Comparison of ENCODE assay signal across 8 cellular contexts in genomic region chr12:25194722-25195055, GRCh38. TPM values are rescaled to one million over a fixed set of nuclear protein-coding genes. Genes with fewer than 3 reads are reported as not detected.
DNase-seq lines count a peak whose midpoint lies in the region; ATAC-seq, FAIRE-seq and TF ChIP-seq lines count a peak whose summit lies in the region.

No MANE protein-coding gene starts in this region.

- POLR2A ChIA-PET in RWPE1 (lab: Yijun Ruan, JAX; ENCODE audit: low non-redundant PET): no interaction called here

- CTCF ChIA-PET in RWPE1 (lab: Yijun Ruan, JAX): interaction anchor here (0.9 kb wide), 1 partner anchor 19 kb away, joined by 3 read pairs; no protein-coding TSS in a partner anchor

- FAIRE-seq in GM12892 (lab: Jason Lieb, UNC): no peak

- H3K4me3 ChIP-seq in fibroblast of mammary gland (ENCODE audit: control insufficient read depth, low read depth, low read length) (peak overlapping the region; percentile 79), retinal pigment epithelial cell (ENCODE audit: low read length) (peak overlapping the region; percentile 82)

- no peak for TF ChIP-seq POLR2A in GM12892 (IDR thresholded peaks at IDR 0.05; ENCODE audit: low read depth, low read length)

- H3K27ac ChIP-seq in RWPE1: peak overlapping the region; percentile 77; the same call in 1 of the 2 replicates

- no peak for TF ChIP-seq CTCF in RWPE1 (conservative IDR thresholded peaks at IDR 0.05; ENCODE audit: low read depth)
- TF ChIP-seq CTCF in fibroblast of mammary gland (conservative IDR thresholded peaks at IDR 0.05; ENCODE audit: control insufficient read depth, insufficient read depth, low read depth, low read length): no peak
- TF ChIP-seq CTCF in retinal pigment epithelial cell (conservative IDR thresholded peaks at IDR 0.05; ENCODE audit: low read depth, low read length): no peak

- peak; percentile 11 for DNase-seq in GM12892 (ENCODE audit: insufficient read length)
- DNase-seq in RWPE1 (ENCODE audit: low spot score): no peak
- DNase-seq in fibroblast of mammary gland (ENCODE audit: low read depth): no peak
- DNase-seq in retinal pigment epithelial cell (ENCODE audit: low read depth): no peak
- DNase-seq in NCI-H82 (lab: John Stamatoyannopoulos, UW): no peak
- no peak for DNase-seq in stimulated activated naive CD4-positive, alpha-beta T cell (lab: John Stamatoyannopoulos, UW)
- DNase-seq in NCI-H187 treated with DMSO at 0.1 percent for 48 hours (lab: John Stamatoyannopoulos, UW): no peak

- no peak for ATAC-seq in GM19035 (IDR thresholded peaks at IDR 0.05; ENCODE audit: unreplicated experiment)

RNA-seq across cellular contexts. Expression of gene DNAI7, which starts 0.3 kb away (rescaled TPM):
- not detected for polyA plus RNA-seq in GM12892 (2012; ENCODE audit: missing spikeins)

RNA-seq across cellular contexts. Expression of gene ETFRF1, which starts 0.3 kb away (rescaled TPM):
- 18.8 TPM for polyA plus RNA-seq in GM12892 (2012; ENCODE audit: missing spikeins)

RNA-seq across cellular contexts. Expression of gene KRAS, which starts 56.0 kb away (rescaled TPM):
- polyA plus RNA-seq in GM12892 (2012; ENCODE audit: missing spikeins): 7.5 TPM
